Comparison of ENCODE assay signal across 2 cellular contexts in genomic region chr22:32572741-32573140, GRCh38.
TF ChIP-seq lines count a peak whose summit lies in the region.

No MANE protein-coding gene starts in this region.

TF ChIP-seq in IMR-90, 13 proteins besides CTCF, POLR2A, EP300 and RAD21 (continued from another document):
- TF ChIP-seq MXI1 (IDR thresholded peaks at IDR 0.05; ENCODE audit: borderline replicate concordance, low read depth, low read length), result no peak
- no peak for TF ChIP-seq MAZ (IDR thresholded peaks at IDR 0.05; ENCODE audit: borderline replicate concordance, low read depth, low read length)
- TF ChIP-seq USF2 (IDR thresholded peaks at IDR 0.05; ENCODE audit: low read depth, low read length), result no peak
- no peak for TF ChIP-seq RFX5 (IDR thresholded peaks at IDR 0.05; ENCODE audit: low read depth, low read length)
- no peak for TF ChIP-seq NFE2L2 (IDR thresholded peaks at IDR 0.05; ENCODE audit: low read depth, low read length)

TF ChIP-seq in K562, 482 proteins besides CTCF, POLR2A, EP300 and RAD21 (continues in another document):
- TF ChIP-seq CHD7 (IDR thresholded peaks at IDR 0.05; ENCODE audit: low read depth, low read length), result no peak
- TF ChIP-seq ZNF23 (CRISPR knock-in tag; IDR thresholded peaks at IDR 0.05), result no peak
- TF ChIP-seq HMG20B (CRISPR knock-in tag; IDR thresholded peaks at IDR 0.05), result no peak
- TF ChIP-seq BMI1 (IDR thresholded peaks at IDR 0.05; ENCODE audit: low read length), result no peak
- TF ChIP-seq SMARCB1 (IDR thresholded peaks at IDR 0.05; ENCODE audit: insufficient read length, low read depth), result no peak
- TF ChIP-seq MYNN (IDR thresholded peaks at IDR 0.05), result no peak
- TF ChIP-seq MYNN (CRISPR knock-in tag; IDR thresholded peaks at IDR 0.05), result no peak
- TF ChIP-seq CREBBP (IDR thresholded peaks at IDR 0.05; ENCODE audit: low read depth, low read length), result no peak
- no peak for TF ChIP-seq ZC3H8 (IDR thresholded peaks at IDR 0.05)
- peak; percentile 44; the same call in 1 of the 2 replicates for TF ChIP-seq NFRKB (IDR thresholded peaks at IDR 0.05; ENCODE audit: low read depth)
- TF ChIP-seq BCOR (IDR thresholded peaks at IDR 0.05), result no peak
- TF ChIP-seq ZBTB2 (IDR thresholded peaks at IDR 0.05), result no peak
- no peak for TF ChIP-seq ETV1 (tag; conservative IDR thresholded peaks at IDR 0.05; ENCODE audit: low read depth)
- TF ChIP-seq ARID1B (IDR thresholded peaks at IDR 0.05), result peak; percentile 75
- no peak for TF ChIP-seq RBFOX2 (IDR thresholded peaks at IDR 0.05; ENCODE audit: low read depth, low read length)
- TF ChIP-seq IRF2 (CRISPR knock-in tag; IDR thresholded peaks at IDR 0.05), result no peak
- TF ChIP-seq CAMTA2 (CRISPR knock-in tag; conservative IDR thresholded peaks at IDR 0.05), result no peak
- TF ChIP-seq BRD4 (IDR thresholded peaks at IDR 0.05), result no peak
- TF ChIP-seq HDGF (IDR thresholded peaks at IDR 0.05), result no peak
- no peak for TF ChIP-seq GMEB1 (CRISPR knock-in tag; IDR thresholded peaks at IDR 0.05)
- TF ChIP-seq ZNF124 (CRISPR knock-in tag; IDR thresholded peaks at IDR 0.05), result no peak
- TF ChIP-seq ZFP91 (CRISPR knock-in tag; IDR thresholded peaks at IDR 0.05), result no peak
- TF ChIP-seq IFI16 (CRISPR knock-in tag; IDR thresholded peaks at IDR 0.05), result no peak
- no peak for TF ChIP-seq PRDM10 (IDR thresholded peaks at IDR 0.05; ENCODE audit: partially characterized antibody)
- TF ChIP-seq ETV5 (CRISPR knock-in tag; IDR thresholded peaks at IDR 0.05; ENCODE audit: low read depth), result no peak
- no peak for TF ChIP-seq ZNF695 (CRISPR knock-in tag; IDR thresholded peaks at IDR 0.05)
- no peak for TF ChIP-seq PTRF (tag; IDR thresholded peaks at IDR 0.05)
- TF ChIP-seq SMAD2 (IDR thresholded peaks at IDR 0.05; ENCODE audit: low read depth, low read length), result no peak
- no peak for TF ChIP-seq NR2C2 (CRISPR knock-in tag; IDR thresholded peaks at IDR 0.05)
- TF ChIP-seq NR2C2 (tag; IDR thresholded peaks at IDR 0.05), result no peak
- no peak for TF ChIP-seq CREB1 (IDR thresholded peaks at IDR 0.05)
- TF ChIP-seq CREB1 (CRISPR knock-in tag; IDR thresholded peaks at IDR 0.05), result no peak
- TF ChIP-seq ZBTB8A (IDR thresholded peaks at IDR 0.05; ENCODE audit: partially characterized antibody), result no peak
- no peak for TF ChIP-seq MYBL2 (IDR thresholded peaks at IDR 0.05; ENCODE audit: low read depth)
- TF ChIP-seq MYBL2 (CRISPR knock-in tag; IDR thresholded peaks at IDR 0.05; ENCODE audit: borderline replicate concordance), result no peak
- no peak for TF ChIP-seq ARID2 (IDR thresholded peaks at IDR 0.05)
- TF ChIP-seq CBFA2T3 (IDR thresholded peaks at IDR 0.05), result peak; percentile 78
- TF ChIP-seq SRSF3 (IDR thresholded peaks at IDR 0.05; ENCODE audit: insufficient read depth, low read length), result no peak
- no peak for TF ChIP-seq ZNF778 (CRISPR knock-in tag; IDR thresholded peaks at IDR 0.05)
- no peak for TF ChIP-seq ATF6 (CRISPR knock-in tag; IDR thresholded peaks at IDR 0.05)
- peak; percentile 61 for TF ChIP-seq CBFA2T2 (conservative IDR thresholded peaks at IDR 0.05)
- TF ChIP-seq CHD1 (IDR thresholded peaks at IDR 0.05; ENCODE audit: low read length), result no peak
